ENCODE assay signal across 8 cellular contexts in genomic region chrX:43949669-43950068, GRCh38. TPM values are rescaled to one million over a fixed set of nuclear protein-coding genes. Genes with fewer than 3 reads are reported as not detected.
DNase-seq lines count a peak whose midpoint lies in the region; ATAC-seq, FAIRE-seq and TF ChIP-seq lines count a peak whose summit lies in the region.
"Had no signal": no experiment of that assay in that cellular context is flagged by ENCODE, and none has a peak within 500 bp of the region (broad histone marks: within the 10 kb centered on the region; RNA-seq: fewer than 3 reads in every experiment).

No MANE protein-coding gene starts in this region.

- H3K27ac ChIP-seq in PC-3 (ENCODE audit: low read length) (no peak overlapping the region), K562 (ENCODE audit: extremely low read depth, low read depth, low read length) (no peak overlapping the region), liver (ENCODE audit: low read depth in 1 of 2, low read length in 2 of 2) (no peak overlapping the region)

- FAIRE-seq in K562 (lab: Jason Lieb, UNC): no peak
- FAIRE-seq: keratinocyte had no signal

- CTCF ChIA-PET in PC-3 (lab: Charles Lee) (no interaction called here), K562 (lab: Yijun Ruan, JAX; ENCODE audit: low intra/inter-chr PET ratio) (no interaction called here)

- no peak for TF ChIP-seq POLR2A in K562 (conservative IDR thresholded peaks at IDR 0.05)

- H3K9ac ChIP-seq in PC-3 (ENCODE audit: low read length) (no peak overlapping the region), K562 (ENCODE audit: insufficient read depth in 1 of 2, low read depth in 2 of 2, low read length in 2 of 2) (no peak overlapping the region), liver (ENCODE audit: low read depth in 1 of 2, low read length in 2 of 2) (no peak overlapping the region)

- no peaks in the 10 kb centered on the region for H3K27me3 ChIP-seq in PC-3 (ENCODE audit: low read length)
- peaks cover 0 to 4% of the 10 kb centered on the region in 2 experiments; a peak in 1 of 5 replicates for H3K27me3 ChIP-seq in K562 (ENCODE audit: control insufficient read depth in 2 of 2, insufficient read depth in 2 of 2, low read length in 2 of 2)
- peaks cover 0 to 10% (median 0%) of the 10 kb centered on the region in 4 donors for H3K27me3 ChIP-seq in liver (ENCODE audit: control insufficient read depth in 4 of 4, insufficient read depth in 4 of 4, low read length in 3 of 4)

- TF ChIP-seq CTCF in PC-3 (conservative IDR thresholded peaks at IDR 0.05; ENCODE audit: low read depth, low read length) (peak; percentile 59), K562 (IDR thresholded peaks at IDR 0.05 in 2 of 3, conservative IDR thresholded peaks at IDR 0.05 in 1 of 3; ENCODE audit: insufficient read depth in 2 of 3, low read depth in 1 of 3, low read length in 3 of 3) (peak; percentile 43 to 47 (median 46)), liver (IDR thresholded peaks at IDR 0.05; ENCODE audit: low read depth, low read length, missing input control) (peak; percentile 31)

- 2% methylated on average over 11 of the region's 15 CpGs for WGBS in K562 (ENCODE audit: insufficient coverage, low coverage, missing lambda C conversion rate)
- WGBS in liver: 7% methylated on average over 15 of the region's 15 CpGs

- BruUV-seq in PC-3 (replicated peaks; lab: Mats Ljungman, UMichigan) (no TSS peak), K562 (replicated peaks; lab: Mats Ljungman, UMichigan) (no TSS peak)

- no peaks in the 10 kb centered on the region for H3K4me1 ChIP-seq in PC-3 (ENCODE audit: insufficient read depth, low read length)
- H3K4me1 ChIP-seq in K562 (replicated peaks in 1 of 2; ENCODE audit: control insufficient read depth in 2 of 2, insufficient read depth in 2 of 2, low read length in 2 of 2): peaks cover 0 to 3% of the 10 kb centered on the region in 2 experiments; a peak in 1 of 5 replicates
- peaks cover 0 to 2% (median 0%) of the 10 kb centered on the region in 4 donors for H3K4me1 ChIP-seq in liver (ENCODE audit: control insufficient read depth in 4 of 4, insufficient read depth in 4 of 4, low read length in 3 of 4)

- intact Hi-C loops in PC-3 (cut with micrococcal nuclease) (no loop called here), K562 (cut with micrococcal nuclease) (loop anchor here (10.0 kb wide), 1 partner anchor 115 kb away; no protein-coding TSS in a partner anchor)

- in situ Hi-C loops in K562 (cut with MboI): loop anchor here (25.0 kb wide), 1 partner anchor 1113 kb away; no protein-coding TSS in a partner anchor

- H4K20me1 ChIP-seq in PC-3 (ENCODE audit: low read length) (no peaks in the 10 kb centered on the region), K562 (replicated peaks; ENCODE audit: control insufficient read depth, insufficient read depth, low read length) (no peaks in the 10 kb centered on the region)

- ATAC-seq in PC-3 (peak; percentile 57; the same call in 1 of the 2 replicates), K562 (peak; percentile 79), HG03175 (IDR thresholded peaks at IDR 0.05; ENCODE audit: unreplicated experiment) (no peak)

- peak in 1 of 2 experiments; percentile 16; a peak in 1 of 4 replicates for TF ChIP-seq RAD21 in K562 (CRISPR knock-in tag; conservative IDR thresholded peaks at IDR 0.05 in 1 of 2, IDR thresholded peaks at IDR 0.05 in 1 of 2)
- peak in 1 of 2 donors; percentile 68 for TF ChIP-seq RAD21 in liver (IDR thresholded peaks at IDR 0.05)

- no peaks in the 10 kb centered on the region for H3K36me3 ChIP-seq in PC-3 (ENCODE audit: low read depth, low read length)
- no peaks in the 10 kb centered on the region for H3K36me3 ChIP-seq in K562 (ENCODE audit: control insufficient read depth, insufficient read depth, low read length)
- no peaks in the 10 kb centered on the region for H3K36me3 ChIP-seq in liver (ENCODE audit: control insufficient read depth in 4 of 4, insufficient read depth in 3 of 4, low read depth in 1 of 4, low read length in 3 of 4)

- H3K9me2 ChIP-seq in PC-3 (replicated peaks; ENCODE audit: low read length): no peaks in the 10 kb centered on the region

- no peaks in the 10 kb centered on the region for H3K9me1 ChIP-seq in K562 (ENCODE audit: control insufficient read depth, insufficient read depth, low read length)

- peak overlapping the region; percentile 43; the same call in 1 of the 2 replicates for H2AFZ ChIP-seq in PC-3 (ENCODE audit: low read length)
- no peak overlapping the region for H2AFZ ChIP-seq in K562 (ENCODE audit: low read depth, low read length)

- no peaks in the 10 kb centered on the region for H3K79me2 ChIP-seq in PC-3 (ENCODE audit: low read length)
- H3K79me2 ChIP-seq in K562 (ENCODE audit: control insufficient read depth, insufficient read depth, low read length): no peaks in the 10 kb centered on the region

- H3K4me3 ChIP-seq in PC-3 (ENCODE audit: low read length) (no peak overlapping the region), K562 (no peak overlapping the region), liver (ENCODE audit: low read depth in 1 of 3, low read length in 3 of 3) (no peak overlapping the region)

- H3K4me2 ChIP-seq in PC-3 (ENCODE audit: low read length): 0 out of 2 replicates have a peak overlapping the region, but pooled peaks have one; percentile 21
- H3K4me2 ChIP-seq in K562 (ENCODE audit: insufficient read depth, low read length): no peak overlapping the region

- H3F3A ChIP-seq in PC-3 (ENCODE audit: low read length, unreplicated experiment): no peaks in the 10 kb centered on the region

- TF ChIP-seq EP300 in K562 (IDR thresholded peaks at IDR 0.05; ENCODE audit: low read length): no peak

- DNase-seq in GM19238 (ENCODE audit: insufficient read length, low spot score) (peak; percentile 7), PC-3 (peak; percentile 46), K562 (ENCODE audit: extremely low read depth in 1 of 4, low spot score in 3 of 4) (peak in 2 of 4 experiments; percentile 16 to 21), dedifferentiated amniotic fluid mesenchymal stem cell (ENCODE audit: extremely low spot score) (no peak)
- peak; percentile 1 for DNase-seq in stimulated activated naive CD4-positive, alpha-beta T cell treated with Interleukin-2 at 50 U/mL for 16 hours (lab: John Stamatoyannopoulos, UW)

- POLR2A ChIA-PET in PC-3 (lab: Charles Lee; ENCODE audit: unreplicated experiment): no interaction called here
- POLR2A ChIA-PET in K562 (lab: Yijun Ruan, JAX): no interaction called here

- H3K9me3 ChIP-seq in PC-3 (ENCODE audit: low read length): no peaks in the 10 kb centered on the region
- H3K9me3 ChIP-seq in K562 (replicated peaks; ENCODE audit: control insufficient read depth, insufficient read depth, low read depth, low read length): no peaks in the 10 kb centered on the region
- H3K9me3 ChIP-seq in liver (ENCODE audit: control insufficient read depth in 4 of 4, low read length in 3 of 4): no peaks in the 10 kb centered on the region

TF ChIP-seq in K562, 482 proteins besides CTCF, POLR2A, EP300 and RAD21 (continues in another document):
- peak; percentile 30 for TF ChIP-seq CTCFL (IDR thresholded peaks at IDR 0.05; ENCODE audit: borderline replicate concordance, insufficient read depth, low read depth, low read length, poor library complexity, severe bottlenecking)

TF ChIP-seq in liver, 16 proteins besides CTCF, POLR2A, EP300 and RAD21:
- no peak for TF ChIP-seq HNF4A (conservative IDR thresholded peaks at IDR 0.05)

RNA-seq across cellular contexts. Expression of gene NDP, which starts 23.5 kb away (rescaled TPM):
- 1.6 and 4.4 TPM in 2 replicates for total RNA-seq in PC-3 (2014; rRNA removed)
- not detected in 2 replicates for total RNA-seq in K562 (2011; cell fraction: chromatin; rRNA removed; ENCODE audit: low replicate concordance)
- total RNA-seq in K562 (2011; cell fraction: nucleolus; rRNA removed): not detected in 2 replicates
- total RNA-seq in K562 (2011; cell fraction: nucleoplasm; rRNA removed): not detected in 2 replicates
- not detected in 2 replicates for total RNA-seq in K562 (2014; rRNA removed)
- total RNA-seq in K562 (2014; rRNA removed; fragmentation: Illumina TruSeq; extraction: Trizol): not detected in 2 replicates
- not detected in 2 replicates for total RNA-seq in K562 (2015; rRNA removed; fragmentation: Illumina TruSeq; extraction: Trizol)
- total RNA-seq in K562 (2021): not detected in 2 replicates
- polyA plus RNA-seq in K562 (2011; rRNA removed): not detected in 2 replicates
- polyA plus RNA-seq in K562 (2011; cell fraction: cytosol; rRNA removed): not detected in 2 replicates
- not detected in 2 replicates for polyA plus RNA-seq in K562 (2011; cell fraction: nucleus; rRNA removed)
- not detected in 2 replicates for polyA plus RNA-seq in K562 (2012)
- polyA plus RNA-seq in K562 (2014; fragmentation: Illumina TruSeq; extraction: Trizol): not detected in 2 replicates
- polyA plus RNA-seq in K562 (2014; fragmentation: Nextera tagmentation; extraction: Ambion mirVana): not detected
- polyA plus RNA-seq in K562 (2014; rRNA removed): not detected in 2 replicates
- polyA minus RNA-seq in K562 (2011; rRNA and poly(A)+ RNA removed): not detected in 2 replicates
- polyA minus RNA-seq in K562 (2011; cell fraction: cytosol; rRNA and poly(A)+ RNA removed): not detected in 2 replicates
- polyA minus RNA-seq in K562 (2011; cell fraction: nucleus; rRNA and poly(A)+ RNA removed): not detected in 2 replicates
- total RNA-seq in liver: not detected
- not detected for polyA plus RNA-seq in liver
- polyA plus RNA-seq: keratinocyte had no signal
